Comparison of ENCODE assay signal across 20 cellular contexts in genomic region chr7:4809691-4810090, GRCh38. TPM values are rescaled to one million over a fixed set of nuclear protein-coding genes. Genes with fewer than 3 reads are reported as not detected.
A peak's percentile ranks its signal among the peaks of the same experiment; 100 is the strongest.
DNase-seq lines count a peak whose midpoint lies in the region; ATAC-seq and TF ChIP-seq lines count a peak whose summit lies in the region.
"Had no signal": no experiment of that assay in that cellular context is flagged by ENCODE, and none has a peak within 500 bp of the region (broad histone marks: within the 10 kb centered on the region; RNA-seq: fewer than 3 reads in every experiment).

No MANE protein-coding gene starts in this region.

- peaks cover 9% of the 10 kb centered on the region for H3K4me1 Mint-ChIP-seq in CD8-positive, alpha-beta T cell (ENCODE audit: low read depth)
- H3K4me1 Mint-ChIP-seq: mesothelial cell of epicardium, WTC11 had no signal

- H3K4me1 ChIP-seq in CD8-positive, alpha-beta T cell (ENCODE audit: insufficient read depth, low read length) = peaks cover 9% of the 10 kb centered on the region
- no peaks in the 10 kb centered on the region for H3K4me1 ChIP-seq in gastrocnemius medialis
- H3K4me1 ChIP-seq: Caco-2, testis had no signal

- H3K36me3 ChIP-seq in CD8-positive, alpha-beta T cell (ENCODE audit: insufficient read depth, low read length) = no peaks in the 10 kb centered on the region
- H3K36me3 ChIP-seq in gastrocnemius medialis = no peaks in the 10 kb centered on the region

- H3K4me3 Mint-ChIP-seq in CD8-positive, alpha-beta T cell = peak overlapping the region; percentile 61
- H3K4me3 Mint-ChIP-seq: HFFc6, mesothelial cell of epicardium, neural crest cell had no signal

- no peak overlapping the region for H3K27ac ChIP-seq in CD8-positive, alpha-beta T cell (ENCODE audit: low read depth, low read length)
- peak overlapping the region; percentile 45 to 67 (median 62) for H3K27ac ChIP-seq in gastrocnemius medialis
- H3K27ac ChIP-seq: GM23248, KMS-11, testis had no signal

- no peak for ATAC-seq in CD8-positive, alpha-beta T cell
- no peak for ATAC-seq in gastrocnemius medialis
- no peak for ATAC-seq in HG02610 (IDR thresholded peaks at IDR 0.05; ENCODE audit: unreplicated experiment)
- ATAC-seq: WTC11 had no signal

- H3K27ac Mint-ChIP-seq in CD8-positive, alpha-beta T cell = no peak overlapping the region
- H3K27ac Mint-ChIP-seq: HFFc6, mesothelial cell of epicardium had no signal

- intact Hi-C loops in CD8-positive, alpha-beta T cell (cut with DNase I, micrococcal nuclease) = no loop called here
- intact Hi-C loops in gastrocnemius medialis (cut with DNase I; ENCODE audit: low total_unique reads) = no loop called here

- in situ Hi-C loops in gastrocnemius medialis (cut with MboI; ENCODE audit: low sequenced_read_pairs in 4 of 4) = loop anchor here in 1 of 4 donors (10.0 kb wide), 1 partner anchor 275 kb away; no protein-coding TSS in a partner anchor

- H3K9me3 Mint-ChIP-seq in CD8-positive, alpha-beta T cell = no peaks in the 10 kb centered on the region
- H3K9me3 Mint-ChIP-seq: neural crest cell had no signal

- TF ChIP-seq POLR2A in gastrocnemius medialis (IDR thresholded peaks at IDR 0.05) = no peak

- no peaks in the 10 kb centered on the region for H3K36me3 Mint-ChIP-seq in CD8-positive, alpha-beta T cell

- POLR2A ChIA-PET in CD8-positive, alpha-beta T cell (lab: Charles Lee) = interaction anchor here (0.9 to 1.3 kb wide), 2 partner anchors 20 to 34 kb away, joined by 3 read pairs; partner anchors contain the start of gene AP5Z1

- H3K4me3 ChIP-seq in CD8-positive, alpha-beta T cell (ENCODE audit: low read depth, low read length) = no peak overlapping the region
- no peak overlapping the region for H3K4me3 ChIP-seq in gastrocnemius medialis
- H3K4me3 ChIP-seq: GM23248 had no signal

- H3K27me3 ChIP-seq in CD8-positive, alpha-beta T cell (ENCODE audit: insufficient read depth, low read length) = no peaks in the 10 kb centered on the region
- no peaks in the 10 kb centered on the region for H3K27me3 ChIP-seq in gastrocnemius medialis
- H3K27me3 ChIP-seq: dorsolateral prefrontal cortex, testis had no signal

- H3K27me3 Mint-ChIP-seq in CD8-positive, alpha-beta T cell (ENCODE audit: low read depth) = peaks cover 9% of the 10 kb centered on the region

- no peak for DNase-seq in CD8-positive, alpha-beta T cell
- DNase-seq in M059J (ENCODE audit: low read depth) = peak; percentile 19
- peak; percentile 37 for DNase-seq in foreskin melanocyte
- DNase-seq in gastrocnemius medialis = no peak
- DNase-seq in GM10266 (ENCODE audit: extremely low spot score) = no peak
- DNase-seq in inferior parietal cortex (ENCODE audit: extremely low spot score) = no peak
- DNase-seq: activated gamma-delta T cell, Caco-2, GM23248, HFFc6, NCI-H69, SK-N-SH, T-helper 9 cell, testis had no signal

- CTCF ChIA-PET in CD8-positive, alpha-beta T cell (lab: Charles Lee) = no interaction called here

- no peaks in the 10 kb centered on the region for H3K9me3 ChIP-seq in CD8-positive, alpha-beta T cell (ENCODE audit: low read length)
- no peaks in the 10 kb centered on the region for H3K9me3 ChIP-seq in gastrocnemius medialis
- H3K9me3 ChIP-seq: Caco-2, SK-N-SH, testis had no signal

- no peak for TF ChIP-seq CTCF in CD8-positive, alpha-beta T cell (IDR thresholded peaks at IDR 0.05)
- TF ChIP-seq CTCF in gastrocnemius medialis (IDR thresholded peaks at IDR 0.05 in 4 of 5, conservative IDR thresholded peaks at IDR 0.05 in 1 of 5) = no peak
- no peak for TF ChIP-seq CTCF in GM10266 (IDR thresholded peaks at IDR 0.05; ENCODE audit: control insufficient read depth, insufficient read depth, low read depth, missing control alignments)

RNA-seq across cellular contexts. Expression of gene AP5Z1, which starts 34.3 kb away (rescaled TPM):
- 100 to 1,000 TPM; 129 to 131 TPM for total RNA-seq in CD8-positive, alpha-beta T cell
- total RNA-seq in M059J (2014; rRNA removed; shearing (Covaris generic)) = 15.4 and 22.7 TPM in 2 replicates
- total RNA-seq in gastrocnemius medialis = 10 to 100 TPM; 10.2 to 18.1 (median 14.6) TPM

RNA-seq across cellular contexts. Expression of gene PAPOLB, which starts 52.1 kb away (rescaled TPM):
- not detected for total RNA-seq in CD8-positive, alpha-beta T cell
- total RNA-seq in M059J (2014; rRNA removed; shearing (Covaris generic)) = not detected in 2 replicates
- under 1 TPM in 1 of 4 donors, not detected in 3; 0.10 TPM for total RNA-seq in gastrocnemius medialis
- total RNA-seq: Caco-2, HFFc6 had no signal

Comparison
In these comparisons a context has a peak if more than half of its experiments do, and no peak if none do; other contexts are left out.
1. DNase-seq: peak in M059J (single experiment) and foreskin melanocyte (single experiment); none in CD8-positive, alpha-beta T cell (0 of 7), gastrocnemius medialis (0 of 2), GM10266 (single experiment) and inferior parietal cortex (single experiment).